Comparison of ENCODE assay signal across 6 cellular contexts in the genomic region with DNA sequence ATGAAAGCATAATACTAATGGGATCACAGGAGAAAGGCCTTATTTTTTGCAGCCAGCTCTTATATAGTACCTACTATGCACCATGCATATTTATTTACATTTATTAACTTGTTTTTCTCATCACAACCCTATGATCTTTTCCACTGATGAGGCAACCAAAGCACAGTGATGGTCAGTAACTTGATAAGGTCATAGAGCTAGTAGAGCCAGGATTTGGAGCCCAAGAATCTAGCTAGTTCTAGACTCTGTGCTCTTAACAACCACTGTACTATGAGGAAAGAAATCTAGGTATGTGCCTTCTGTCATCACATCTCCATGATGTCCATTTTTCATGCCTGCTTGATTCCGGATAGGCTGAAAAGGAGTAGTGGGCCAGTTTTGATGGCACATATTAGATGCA. TPM values are rescaled to one million over a fixed set of nuclear protein-coding genes. Genes with fewer than 3 reads are reported as not detected.
"Had no signal": no experiment of that assay in that cellular context is flagged by ENCODE, and none has a peak within 500 bp of the region (broad histone marks: within the 10 kb centered on the region; RNA-seq: fewer than 3 reads in every experiment).

No MANE protein-coding gene starts in this region.

- H3K4me1 ChIP-seq: HAP-1 had no signal

- H2AFZ ChIP-seq: GM23248 had no signal

- H3K27ac Mint-ChIP-seq: IgD-negative memory B cell had no signal

- H3K4me3 ChIP-seq: GM23248, HAP-1 had no signal

- H3K4me1 Mint-ChIP-seq: IgD-negative memory B cell had no signal

- ATAC-seq: HCT116 had no signal

- H3K27me3 Mint-ChIP-seq: IgD-negative memory B cell had no signal

- DNase-seq: GM23248, GOT3, H7 had no signal

- H3K36me3 ChIP-seq: HAP-1 had no signal

- H3K27ac ChIP-seq: GM23248 had no signal

- H3K4me3 Mint-ChIP-seq: IgD-negative memory B cell had no signal

RNA-seq across cellular contexts. Expression of gene CAT, which starts 57.0 kb away (rescaled TPM):
- total RNA-seq: H7 had no signal
